8 cellular contexts compared by ENCODE assay signal in genomic region chr12:6963016-6963731, GRCh38. TPM values are rescaled to one million over a fixed set of nuclear protein-coding genes. Genes with fewer than 3 reads are reported as not detected.
DNase-seq lines count a peak whose midpoint lies in the region; ATAC-seq, FAIRE-seq and TF ChIP-seq lines count a peak whose summit lies in the region.

No MANE protein-coding gene starts in this region.

- ATAC-seq in pancreas: peak; percentile 78 to 86 (median 80)
- ATAC-seq in GM19035 (IDR thresholded peaks at IDR 0.05; ENCODE audit: unreplicated experiment): no peak

- no peaks in the 10 kb centered on the region for H3K27me3 ChIP-seq in effector memory CD4-positive, alpha-beta T cell (replicated peaks; ENCODE audit: control insufficient read depth, insufficient read depth, low read length, poor library complexity, severe bottlenecking)
- H3K27me3 ChIP-seq in pancreas: no peaks in the 10 kb centered on the region

- no peak overlapping the region for H3K4me3 ChIP-seq in effector memory CD4-positive, alpha-beta T cell (ENCODE audit: insufficient read depth, low read depth, low read length, poor library complexity, severe bottlenecking)
- H3K4me3 ChIP-seq in pancreas: peak overlapping the region; percentile 61 to 79 (median 66)

- peak overlapping the region; percentile 96 for H3K27ac ChIP-seq in effector memory CD4-positive, alpha-beta T cell (ENCODE audit: insufficient read depth, low read length, poor library complexity, severe bottlenecking)
- peak overlapping the region; percentile 88 to 97 (median 94) for H3K27ac ChIP-seq in pancreas

- H3K36me3 ChIP-seq in effector memory CD4-positive, alpha-beta T cell (ENCODE audit: control insufficient read depth, insufficient read depth, low read length): peaks cover 41% of the 10 kb centered on the region
- H3K36me3 ChIP-seq in pancreas: peaks cover 0 to 4% (median 1%) of the 10 kb centered on the region in 3 donors

- WGBS in pancreas, 2 donors: 3 to 16% methylated on average over 32 of the region's 32 CpGs

- FAIRE-seq in pancreas (lab: Jason Lieb, UNC): no peak

- DNase-seq in DMS79 treated with DMSO at 0.1 percent for 48 hours (lab: John Stamatoyannopoulos, UW) (peak; percentile 92), NCI-H2081 (lab: John Stamatoyannopoulos, UW) (peak; percentile 94 to 95), pancreas (peak; percentile 89 to 98 (median 95)), NK-92 (lab: John Stamatoyannopoulos, UW; ENCODE audit: unreplicated experiment) (no peak), Kasumi-1 (lab: John Stamatoyannopoulos, UW) (no peak)
- DNase-seq in effector memory CD4-positive, alpha-beta T cell: no peak
- no peak for DNase-seq in stimulated activated CD8-positive, alpha-beta memory T cell treated with anti-CD3 and anti-CD28 coated beads, Interleukin-4, amount 100 ng/mL, for 48 hours

- no peaks in the 10 kb centered on the region for H3K9me3 ChIP-seq in effector memory CD4-positive, alpha-beta T cell (ENCODE audit: control insufficient read depth, low read length)
- no peaks in the 10 kb centered on the region for H3K9me3 ChIP-seq in pancreas

- H3K4me1 ChIP-seq in effector memory CD4-positive, alpha-beta T cell (ENCODE audit: control insufficient read depth, insufficient read depth, low read length, poor library complexity, severe bottlenecking): peaks cover 57% of the 10 kb centered on the region
- peaks cover 25 to 47% (median 28%) of the 10 kb centered on the region in 3 donors for H3K4me1 ChIP-seq in pancreas

- intact Hi-C loops in pancreas (cut with DNase I): no loop called here

- TF ChIP-seq CTCF in pancreas (IDR thresholded peaks at IDR 0.05): peak in 2 of 4 donors; percentile 8 to 12

RNA-seq across cellular contexts. Expression of gene PHB2, which starts 7.3 kb away (rescaled TPM):
- 100 to 1,000 TPM in 3 of 6 donors, 10 to 100 TPM in 3; 79.7 to 139 (median 101) TPM for total RNA-seq in pancreas
- polyA plus RNA-seq in pancreas: 10 to 100 TPM; 74.7 to 91.9 TPM

RNA-seq across cellular contexts. Expression of gene EMG1, which starts 7.5 kb away (rescaled TPM):
- total RNA-seq in pancreas: 10 to 100 TPM in 5 of 6 donors, 1 to 10 TPM in 1; 8.9 to 20.2 (median 17.0) TPM
- polyA plus RNA-seq in pancreas: 10 to 100 TPM in 1 of 2 donors, 1 to 10 TPM in 1; 9.4 to 12.9 TPM

RNA-seq across cellular contexts. Expression of gene PTPN6, which starts 12.0 kb away (rescaled TPM):
- 10 to 100 TPM; 13.3 to 37.9 (median 17.8) TPM for total RNA-seq in pancreas
- polyA plus RNA-seq in pancreas: 10 to 100 TPM; 48.7 to 53.1 TPM

RNA-seq across cellular contexts. Expression of gene C12orf57, which starts 19.4 kb away (rescaled TPM):
- total RNA-seq in pancreas: 100 to 1,000 TPM in 2 of 6 donors, 10 to 100 TPM in 4; 86.8 to 154 (median 97.6) TPM
- 100 to 1,000 TPM; 176 to 314 TPM for polyA plus RNA-seq in pancreas

RNA-seq across cellular contexts. Expression of gene RNU7-1, which starts 19.6 kb away (rescaled TPM):
- not detected for total RNA-seq in pancreas
- polyA plus RNA-seq in pancreas: not detected

Comparison
In these comparisons a context has a peak if more than half of its experiments do, and no peak if none do; other contexts are left out.
1. DNase-seq: peak in DMS79 treated with DMSO at 0.1 percent for 48 hours (single experiment), NCI-H2081 (2 of 2) and pancreas (6 of 6); none in effector memory CD4-positive, alpha-beta T cell (0 of 3), NK-92 (single experiment), Kasumi-1 (0 of 2) and stimulated activated CD8-positive, alpha-beta memory T cell treated with anti-CD3 and anti-CD28 coated beads, Interleukin-4, amount 100 ng/mL, for 48 hours (single experiment).